11 cellular contexts compared by ENCODE assay signal in genomic region chr13:40477623-40478608, GRCh38.
DNase-seq lines count a peak whose midpoint lies in the region; ATAC-seq and TF ChIP-seq lines count a peak whose summit lies in the region.
"Had no signal": no experiment of that assay in that cellular context is flagged by ENCODE, and none has a peak within 500 bp of the region (broad histone marks: within the 10 kb centered on the region; RNA-seq: fewer than 3 reads in every experiment).

No MANE protein-coding gene starts in this region.

- H3K36me3 Mint-ChIP-seq in Caco-2 (ENCODE audit: insufficient read depth, unreplicated experiment): no peaks in the 10 kb centered on the region

- H3K27me3 ChIP-seq in Caco-2 (replicated peaks; ENCODE audit: control insufficient read depth, insufficient read depth, low read length) (no peaks in the 10 kb centered on the region), brain microvascular endothelial cell (replicated peaks) (no peaks in the 10 kb centered on the region), prostate gland (replicated peaks; ENCODE audit: insufficient read depth) (no peaks in the 10 kb centered on the region)

- intact Hi-C loops in Caco-2 (cut with micrococcal nuclease; ENCODE audit: unreplicated experiment): loop anchor here (5.0 kb wide), 1 partner anchor 64 kb away; no protein-coding TSS in a partner anchor
- intact Hi-C loops in prostate gland (cut with DNase I): no loop called here

- H3K4me3 ChIP-seq in Caco-2 (ENCODE audit: low read depth, low read length): no peak overlapping the region
- no peak overlapping the region for H3K4me3 ChIP-seq in brain microvascular endothelial cell (ENCODE audit: low read depth, low read length)
- H3K4me3 ChIP-seq in prostate gland: no peak overlapping the region

- DNase-seq in Caco-2 (no peak), brain microvascular endothelial cell (peak; percentile 24), left lobe of liver (ENCODE audit: low spot score) (peak; percentile 84), prostate gland (ENCODE audit: low spot score) (no peak), AML-193 (lab: John Stamatoyannopoulos, UW) (no peak), GM19240 (ENCODE audit: insufficient read length, low spot score) (no peak)
- DNase-seq: NCI-H1048; small intestine; stimulated activated naive CD4-positive, alpha-beta T cell treated with Interleukin-2 at 50 U/mL for 16 hours had no signal

- H3K27ac ChIP-seq in brain microvascular endothelial cell (peak overlapping the region; percentile 3), prostate gland (peak overlapping the region; percentile 11 to 42)

- H3K36me3 ChIP-seq in Caco-2 (ENCODE audit: control insufficient read depth, insufficient read depth, low read length): no peaks in the 10 kb centered on the region
- H3K36me3 ChIP-seq in brain microvascular endothelial cell (replicated peaks): no peaks in the 10 kb centered on the region
- no peaks in the 10 kb centered on the region for H3K36me3 ChIP-seq in prostate gland

- H3K4me3 Mint-ChIP-seq in Caco-2 (ENCODE audit: unreplicated experiment): peak overlapping the region; percentile 42

- 59% methylated on average over 17 of the region's 17 CpGs for WGBS in prostate gland

- no TSS peak for BruUV-seq in Caco-2 (replicated peaks; lab: Mats Ljungman, UMichigan)

- no peak for TF ChIP-seq POLR2A in prostate gland (IDR thresholded peaks at IDR 0.05)

- CTCF ChIA-PET in Caco-2 (lab: Charles Lee): no interaction called here

- POLR2A ChIA-PET in Caco-2 (lab: Charles Lee): no interaction called here

- no peak overlapping the region for H3K27ac Mint-ChIP-seq in Caco-2 (ENCODE audit: unreplicated experiment)

- TF ChIP-seq CTCF in Caco-2 (IDR thresholded peaks at IDR 0.05; ENCODE audit: insufficient read depth in 1 of 2, low read depth in 1 of 2, low read length in 1 of 2, severe bottlenecking in 1 of 2, unreplicated experiment in 1 of 2) (no peak), brain microvascular endothelial cell (IDR thresholded peaks at IDR 0.05; ENCODE audit: low read depth, low read length, missing control alignments) (no peak), prostate gland (IDR thresholded peaks at IDR 0.05) (no peak)

- H3K4me1 Mint-ChIP-seq in Caco-2 (ENCODE audit: low read depth, unreplicated experiment): peaks cover 26% of the 10 kb centered on the region

- H3K4me1 ChIP-seq in Caco-2: peaks cover 26% of the 10 kb centered on the region
- H3K4me1 ChIP-seq in prostate gland (replicated peaks): peaks cover 7% of the 10 kb centered on the region

- no peaks in the 10 kb centered on the region for H3K9me3 ChIP-seq in Caco-2
- H3K9me3 ChIP-seq in prostate gland: no peaks in the 10 kb centered on the region

- in situ Hi-C loops in brain microvascular endothelial cell (cut with HindIII; ENCODE audit: low pct_ligation_motif_present, low sequenced_read_pairs): no loop called here

- ATAC-seq in left lobe of liver (peak; percentile 65), GM21825 (IDR thresholded peaks at IDR 0.05; ENCODE audit: unreplicated experiment) (no peak), HG02884 (IDR thresholded peaks at IDR 0.05; ENCODE audit: unreplicated experiment) (no peak)

- H3K9me3 Mint-ChIP-seq in Caco-2 (ENCODE audit: unreplicated experiment): no peaks in the 10 kb centered on the region

- H3K27me3 Mint-ChIP-seq in Caco-2 (ENCODE audit: insufficient read depth, unreplicated experiment): no peaks in the 10 kb centered on the region

Comparison
In these comparisons a context has a peak if more than half of its experiments do, and no peak if none do; other contexts are left out.
1. DNase-seq: peak in brain microvascular endothelial cell (single experiment) and left lobe of liver (single experiment); none in Caco-2 (0 of 2), prostate gland (single experiment), AML-193 (0 of 2) and GM19240 (single experiment).